Comparison of ENCODE assay signal across 12 cellular contexts in the genomic region with DNA sequence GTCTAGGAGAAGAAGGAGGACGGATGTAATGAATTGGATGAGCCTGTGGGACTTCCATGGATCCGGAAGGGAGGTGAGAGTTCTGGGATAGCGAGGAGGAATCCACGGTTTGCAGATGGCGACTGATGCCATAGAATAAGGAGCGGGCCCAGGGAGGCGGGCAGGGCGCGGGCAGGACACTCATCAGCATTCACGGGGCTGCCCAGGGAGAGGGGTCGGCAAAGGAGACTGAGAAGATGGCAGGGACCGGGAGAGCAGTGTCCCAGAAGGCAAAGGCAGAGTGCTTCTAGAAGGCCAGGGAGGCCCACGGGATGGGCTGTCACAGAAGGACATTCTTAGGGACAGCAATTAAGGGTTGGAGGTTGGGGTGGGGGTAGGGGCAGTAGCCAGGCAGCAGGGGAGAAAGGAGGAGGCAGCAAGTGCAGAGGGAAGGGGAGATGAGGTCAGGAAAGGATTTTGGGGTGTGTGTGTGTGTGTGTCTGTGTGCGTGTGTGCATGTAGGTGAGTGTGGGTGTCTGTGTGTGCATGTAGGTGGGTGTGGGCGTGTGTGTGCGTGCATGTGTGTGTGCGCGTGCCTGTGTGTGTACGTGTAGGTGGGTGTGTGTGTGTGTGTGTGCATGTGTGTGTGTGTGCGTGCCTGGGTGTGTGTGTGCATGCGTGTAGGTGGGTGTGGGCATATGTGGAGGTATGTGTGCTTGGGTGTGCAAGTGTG. TPM values are rescaled to one million over a fixed set of nuclear protein-coding genes. Genes with fewer than 3 reads are reported as not detected.
DNase-seq lines count a peak whose midpoint lies in the region; ATAC-seq and TF ChIP-seq lines count a peak whose summit lies in the region.
"Had no signal": no experiment of that assay in that cellular context is flagged by ENCODE, and none has a peak within 500 bp of the region (broad histone marks: within the 10 kb centered on the region; RNA-seq: fewer than 3 reads in every experiment).

No MANE protein-coding gene starts in this region.

- DNase-seq in WTC11 (ENCODE audit: low spot score) (no peak), iPS-NIHi7 (ENCODE audit: extremely low spot score) (peak; percentile 9), SK-N-DZ (ENCODE audit: low spot score) (no peak), posterior cingulate gyrus (no peak), Caco-2 (no peak)
- DNase-seq in stimulated activated naive B cell treated with anti-CD40 and anti-IgM and Interleukin-4, amounts not matched to agents 10 μg/mL and 1 μg/mL and 100 μg/mL, for 72 hours: no peak
- DNase-seq: foreskin fibroblast, NCI-H187, NCI-H526 treated with DMSO at 0.1 percent for 48 hours had no signal

- H3K36me3 Mint-ChIP-seq in WTC11 (no peaks in the 10 kb centered on the region), Caco-2 (ENCODE audit: insufficient read depth, unreplicated experiment) (no peaks in the 10 kb centered on the region)
- H3K36me3 Mint-ChIP-seq in stimulated activated naive B cell treated with anti-CD40 and anti-IgM and Interleukin-4, amounts not matched to agents 10 μg/mL and 1 μg/mL and 100 μg/mL, for 72 hours: no peaks in the 10 kb centered on the region

- no TSS peak for BruUV-seq in Caco-2 (replicated peaks; lab: Mats Ljungman, UMichigan)

- no peaks in the 10 kb centered on the region for H3K27me3 ChIP-seq in Caco-2 (replicated peaks; ENCODE audit: control insufficient read depth, insufficient read depth, low read length)

- peaks cover 13% of the 10 kb centered on the region for H3K4me1 Mint-ChIP-seq in WTC11
- H3K4me1 Mint-ChIP-seq in stimulated activated naive B cell treated with anti-CD40 and anti-IgM and Interleukin-4, amounts not matched to agents 10 μg/mL and 1 μg/mL and 100 μg/mL, for 72 hours: peaks cover 28 to 39% of the 10 kb centered on the region in 2 donors
- H3K4me1 Mint-ChIP-seq in Caco-2 (ENCODE audit: low read depth, unreplicated experiment): no peaks in the 10 kb centered on the region

- H3K9me3 ChIP-seq in HEK293 (ENCODE audit: control insufficient read depth, insufficient read depth, low read depth, low read length) (no peaks in the 10 kb centered on the region), Caco-2 (no peaks in the 10 kb centered on the region)

- no peak overlapping the region for H3K27ac ChIP-seq in HEK293 (ENCODE audit: extremely low read depth, low read depth, low read length)

- H3K4me3 ChIP-seq in HEK293 (ENCODE audit: low read depth, low read length) (no peak overlapping the region), Caco-2 (ENCODE audit: low read depth, low read length) (no peak overlapping the region)

- TF ChIP-seq CTCF in HEK293 (tag by site-specific recombination; IDR thresholded peaks at IDR 0.05) (no peak), WTC11 (IDR thresholded peaks at IDR 0.05) (no peak), Caco-2 (IDR thresholded peaks at IDR 0.05; ENCODE audit: insufficient read depth in 1 of 2, low read depth in 1 of 2, low read length in 1 of 2, severe bottlenecking in 1 of 2, unreplicated experiment in 1 of 2) (no peak)

- intact Hi-C loops in posterior cingulate gyrus (cut with DNase I): no loop called here
- intact Hi-C loops in Caco-2 (cut with micrococcal nuclease; ENCODE audit: unreplicated experiment): no loop called here

- H3K27ac Mint-ChIP-seq in WTC11: no peak overlapping the region
- no peak overlapping the region for H3K27ac Mint-ChIP-seq in stimulated activated naive B cell treated with anti-CD40 and anti-IgM and Interleukin-4, amounts not matched to agents 10 μg/mL and 1 μg/mL and 100 μg/mL, for 72 hours
- no peak overlapping the region for H3K27ac Mint-ChIP-seq in Caco-2 (ENCODE audit: unreplicated experiment)

- peaks cover 40% of the 10 kb centered on the region for H3K27me3 Mint-ChIP-seq in WTC11 (ENCODE audit: low read depth)
- peaks cover 21 to 29% of the 10 kb centered on the region in 2 donors for H3K27me3 Mint-ChIP-seq in stimulated activated naive B cell treated with anti-CD40 and anti-IgM and Interleukin-4, amounts not matched to agents 10 μg/mL and 1 μg/mL and 100 μg/mL, for 72 hours
- H3K27me3 Mint-ChIP-seq in Caco-2 (ENCODE audit: insufficient read depth, unreplicated experiment): peaks cover 3% of the 10 kb centered on the region

- CTCF ChIA-PET in HEK293 (lab: Yijun Ruan, JAX): no interaction called here
- CTCF ChIA-PET in WTC11 (lab: Charles Lee): interaction anchor here (1.0 kb wide), 1 partner anchor 29 kb away, joined by 5 read pairs; no protein-coding TSS in a partner anchor
- CTCF ChIA-PET in Caco-2 (lab: Charles Lee): no interaction called here

- H3K4me1 ChIP-seq in HEK293 (ENCODE audit: control insufficient read depth, insufficient read depth, low read length) (no peaks in the 10 kb centered on the region), Caco-2 (0 out of 2 replicates have a peak, but pooled peaks cover 3% of the 10 kb centered on the region)

- POLR2A ChIA-PET in HEK293 (lab: Yijun Ruan, JAX) (no interaction called here), WTC11 (lab: Charles Lee) (no interaction called here), Caco-2 (lab: Charles Lee) (no interaction called here)

- H3K9me3 Mint-ChIP-seq in WTC11 (no peaks in the 10 kb centered on the region), Caco-2 (ENCODE audit: unreplicated experiment) (no peaks in the 10 kb centered on the region)
- H3K9me3 Mint-ChIP-seq in stimulated activated naive B cell treated with anti-CD40 and anti-IgM and Interleukin-4, amounts not matched to agents 10 μg/mL and 1 μg/mL and 100 μg/mL, for 72 hours: no peaks in the 10 kb centered on the region

- H3K4me3 Mint-ChIP-seq in WTC11 (peak overlapping the region; percentile 62), Caco-2 (ENCODE audit: unreplicated experiment) (no peak overlapping the region)
- H3K4me3 Mint-ChIP-seq in stimulated activated naive B cell treated with anti-CD40 and anti-IgM and Interleukin-4, amounts not matched to agents 10 μg/mL and 1 μg/mL and 100 μg/mL, for 72 hours: peak overlapping the region; percentile 70 to 73

- no peak for ATAC-seq in WTC11
- ATAC-seq in stimulated activated naive B cell treated with anti-CD40 and anti-IgM and Interleukin-4, amounts not matched to agents 10 μg/mL and 1 μg/mL and 100 μg/mL, for 72 hours (replicated peaks): no peak

- H3K36me3 ChIP-seq in HEK293 (ENCODE audit: control insufficient read depth in 2 of 2, insufficient read depth in 1 of 2, low read length in 2 of 2) (no peaks in the 10 kb centered on the region), Caco-2 (ENCODE audit: control insufficient read depth, insufficient read depth, low read length) (no peaks in the 10 kb centered on the region)

TF ChIP-seq in HEK293, 187 proteins besides CTCF, POLR2A, EP300 and RAD21 (continues in another document):
- TF ChIP-seq, protein P1, sequence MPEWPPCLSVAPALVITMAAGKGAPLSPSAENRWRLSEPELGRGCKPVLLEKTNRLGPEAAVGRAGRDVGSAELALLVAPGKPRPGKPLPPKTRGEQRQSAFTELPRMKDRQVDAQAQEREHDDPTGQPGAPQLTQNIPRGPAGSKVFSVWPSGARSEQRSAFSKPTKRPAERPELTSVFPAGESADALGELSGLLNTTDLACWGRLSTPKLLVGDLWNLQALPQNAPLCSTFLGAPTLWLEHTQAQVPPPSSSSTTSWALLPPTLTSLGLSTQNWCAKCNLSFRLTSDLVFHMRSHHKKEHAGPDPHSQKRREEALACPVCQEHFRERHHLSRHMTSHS (tag by site-specific recombination; IDR thresholded peaks at IDR 0.05): 0 out of 2 replicates have a peak, but pooled peaks have one; percentile 36
- peak; percentile 79; the same call in 1 of the 2 replicates for TF ChIP-seq SALL2 (tag by site-specific recombination; IDR thresholded peaks at IDR 0.05; ENCODE audit: borderline replicate concordance)

TF ChIP-seq in WTC11, 78 proteins besides CTCF, POLR2A, EP300 and RAD21 (continues in another document):
- TF ChIP-seq ETV6 (CRISPR knock-in tag; IDR thresholded peaks at IDR 0.05) (no peak), KAT7 (CRISPR knock-in tag; IDR thresholded peaks at IDR 0.05; ENCODE audit: borderline replicate concordance) (no peak), SP1 (CRISPR knock-in tag; conservative IDR thresholded peaks at IDR 0.05) (0 out of 2 replicates have a peak, but pooled peaks have one; percentile 22), TCF7 (CRISPR knock-in tag; IDR thresholded peaks at IDR 0.05; ENCODE audit: low read depth) (no peak)
- TF ChIP-seq, protein P2, sequence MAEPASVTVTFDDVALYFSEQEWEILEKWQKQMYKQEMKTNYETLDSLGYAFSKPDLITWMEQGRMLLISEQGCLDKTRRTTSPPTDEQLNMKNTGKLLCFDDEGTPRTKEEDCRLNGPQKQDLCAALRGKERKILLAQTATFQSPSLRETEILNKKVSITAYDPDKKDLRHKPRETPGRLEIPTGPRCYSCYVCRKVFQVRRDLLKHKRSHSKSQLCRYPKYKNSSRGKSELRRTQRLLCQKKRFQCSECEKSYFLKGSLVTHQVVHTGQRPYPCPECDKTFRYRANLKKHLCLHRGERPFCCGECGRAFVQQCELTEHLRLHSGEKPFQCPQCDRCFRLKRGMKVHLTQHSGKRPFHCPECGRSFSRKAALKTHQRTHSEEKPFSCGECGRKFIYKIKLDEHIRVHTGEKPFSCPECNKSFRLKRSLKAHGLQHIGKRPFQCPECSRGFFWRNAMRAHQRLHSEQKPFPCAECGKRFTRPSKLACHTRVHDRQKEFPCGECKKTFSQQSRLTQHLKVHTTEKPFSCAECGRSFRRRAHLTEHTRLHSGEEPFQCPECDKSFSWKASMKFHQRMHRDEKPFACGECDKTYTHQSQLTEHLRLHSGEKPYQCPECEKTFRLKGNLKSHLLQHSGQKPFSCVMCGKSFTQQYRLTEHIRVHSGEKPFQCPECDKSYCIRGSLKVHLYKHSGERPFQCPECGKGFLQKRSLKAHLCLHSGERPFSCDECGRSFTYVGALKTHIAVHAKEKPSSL (CRISPR knock-in tag; conservative IDR thresholded peaks at IDR 0.05): no peak

RNA-seq across cellular contexts. Expression of a gene that starts 1.1 kb away (rescaled TPM):
- total RNA-seq in WTC11 (2021) (2.3 to 3.5 TPM (median 3.3 TPM) in 3 replicates), Caco-2 (2022) (0.07 and 0.18 TPM in 2 replicates)
- 0.23 and 0.29 TPM in 2 replicates for polyA plus RNA-seq in SK-N-DZ (2014; cell fraction: cytosol; rRNA removed)
- 0.65 and 1.1 TPM in 2 replicates for polyA plus RNA-seq in SK-N-DZ (2014; cell fraction: nucleus; rRNA removed)
- total RNA-seq: T-helper 1 cell treated with Interleukin-12 subunit alpha and Interleukin-12 subunit beta and Interleukin-4 antibody, amounts not matched to agents 30 ng/mL and 1 ng/mL, for 36 hours had no signal

RNA-seq across cellular contexts. Expression of a gene that starts 23.1 kb away (rescaled TPM):
- total RNA-seq in WTC11 (2021) (48.9 to 52.5 TPM (median 52.0 TPM) in 3 replicates), Caco-2 (2022) (35.4 and 37.9 TPM in 2 replicates)
- polyA plus RNA-seq in SK-N-DZ (2014; cell fraction: cytosol; rRNA removed): 83.0 and 86.0 TPM in 2 replicates
- polyA plus RNA-seq in SK-N-DZ (2014; cell fraction: nucleus; rRNA removed): 36.5 and 37.1 TPM in 2 replicates

RNA-seq across cellular contexts. Expression of a gene that starts 29.8 kb away (rescaled TPM):
- total RNA-seq in WTC11 (2021): 65.0 to 88.7 TPM (median 72.0 TPM) in 3 replicates
- polyA plus RNA-seq in SK-N-DZ (2014; cell fraction: cytosol; rRNA removed): 68.3 and 73.9 TPM in 2 replicates
- polyA plus RNA-seq in SK-N-DZ (2014; cell fraction: nucleus; rRNA removed): 67.3 and 84.8 TPM in 2 replicates
- total RNA-seq in Caco-2 (2022): 33.7 and 37.7 TPM in 2 replicates

RNA-seq across cellular contexts. Expression of a gene that starts 37.5 kb away (rescaled TPM):
- total RNA-seq in WTC11 (2021) (30.0 to 32.7 TPM (median 31.2 TPM) in 3 replicates), Caco-2 (2022) (17.5 and 19.3 TPM in 2 replicates)
- polyA plus RNA-seq in SK-N-DZ (2014; cell fraction: cytosol; rRNA removed): 51.0 and 56.2 TPM in 2 replicates
- polyA plus RNA-seq in SK-N-DZ (2014; cell fraction: nucleus; rRNA removed): 32.6 and 39.6 TPM in 2 replicates

RNA-seq across cellular contexts. Expression of a gene that starts 42.3 kb away (rescaled TPM):
- total RNA-seq in WTC11 (2021) (1.9 to 2.5 TPM (median 2.0 TPM) in 3 replicates), Caco-2 (2022) (not detected in 2 replicates)
- polyA plus RNA-seq in SK-N-DZ (2014; cell fraction: cytosol; rRNA removed): 0.38 and 1.5 TPM in 2 replicates
- 2.4 and 7.1 TPM in 2 replicates for polyA plus RNA-seq in SK-N-DZ (2014; cell fraction: nucleus; rRNA removed)
- total RNA-seq: G401 had no signal
